ENCODE assay signal across 16 cellular contexts in genomic region chrX:7264399-7264798, GRCh38.
DNase-seq lines count a peak whose midpoint lies in the region; ATAC-seq, FAIRE-seq and TF ChIP-seq lines count a peak whose summit lies in the region.
"Had no signal": no experiment of that assay in that cellular context is flagged by ENCODE, and none has a peak within 500 bp of the region (broad histone marks: within the 10 kb centered on the region; RNA-seq: fewer than 3 reads in every experiment).

No MANE protein-coding gene starts in this region.

- H3K36me3 ChIP-seq in neural cell (ENCODE audit: insufficient read depth, low read length) (no peaks in the 10 kb centered on the region), trophoblast cell (ENCODE audit: control insufficient read depth in 1 of 2, insufficient read depth in 2 of 2, low read length in 2 of 2) (peaks cover under 1 to 2% of the 10 kb centered on the region in 2 experiments)
- H3K36me3 ChIP-seq: ascending aorta, thyroid gland had no signal

- no peak overlapping the region for H2BK120ac ChIP-seq in trophoblast cell (ENCODE audit: insufficient read depth, low read length, poor library complexity)

- TF ChIP-seq RAD21 in neural cell (conservative IDR thresholded peaks at IDR 0.05), result no peak

- H3K27me3 ChIP-seq in neural cell (ENCODE audit: insufficient read depth, low read depth, low read length), result no peaks in the 10 kb centered on the region
- no peaks in the 10 kb centered on the region for H3K27me3 ChIP-seq in trophoblast cell (ENCODE audit: insufficient read depth, low read length)
- H3K27me3 ChIP-seq: ascending aorta, thyroid gland had no signal

- DNase-seq in natural killer cell treated with Interleukin-12 subunit alpha and Interleukin-12 subunit beta and Interleukin-15 and Interleukin-18, amount 100 ng/mL, for 72 hours (ENCODE audit: low spot score), result no peak
- DNase-seq in urothelium cell line (ENCODE audit: low spot score), result no peak
- DNase-seq in trophoblast cell, result no peak
- no peak for DNase-seq in activated T-cell treated with anti-CD3 and anti-CD28 coated beads, Interleukin-2, amount 50 U/mL, for 1 hour
- DNase-seq: activated CD4-positive, alpha-beta T cell treated with anti-CD3 and anti-CD28 coated beads for 4 hours; CD4-positive, alpha-beta T cell; occipital lobe; OCI-M1; thyroid gland had no signal

- H4K12ac ChIP-seq in trophoblast cell (ENCODE audit: low read depth, low read length), result no peak overlapping the region

- peaks cover 5% of the 10 kb centered on the region for H3K36me3 Mint-ChIP-seq in natural killer cell treated with Interleukin-12 subunit alpha and Interleukin-12 subunit beta and Interleukin-15 and Interleukin-18, amount 100 ng/mL, for 72 hours

- H3K9me2 ChIP-seq in neural cell (ENCODE audit: insufficient read depth, low read length), result no peaks in the 10 kb centered on the region

- no peaks in the 10 kb centered on the region for H3K79me1 ChIP-seq in trophoblast cell (ENCODE audit: low read length)

- no peak overlapping the region for H3K23ac ChIP-seq in trophoblast cell (ENCODE audit: low read length)

- H3K4me1 ChIP-seq in trophoblast cell (ENCODE audit: control insufficient read depth in 1 of 2, insufficient read depth in 2 of 2, low read length in 2 of 2), result no peaks in the 10 kb centered on the region
- H3K4me1 ChIP-seq: ascending aorta, thyroid gland had no signal

- H3K14ac ChIP-seq in trophoblast cell (ENCODE audit: low read length), result no peak overlapping the region

- no peaks in the 10 kb centered on the region for H3K9me3 Mint-ChIP-seq in natural killer cell treated with Interleukin-12 subunit alpha and Interleukin-12 subunit beta and Interleukin-15 and Interleukin-18, amount 100 ng/mL, for 72 hours
- H3K9me3 Mint-ChIP-seq: activated T-helper 1 cell treated with anti-CD3 and anti-CD28 coated beads, Interleukin-12 subunit alpha, Interleukin-12 subunit beta, Interleukin-2, Interleukin-4 antibody, amounts not matched to agents 30 ng/mL and 10 ng/mL and 1 ng/mL, durations not matched to agents 14 hours and 24 hours and 36 hours; CD4-positive, alpha-beta T cell had no signal

- H2AFZ ChIP-seq in neural cell (ENCODE audit: low read depth, low read length) (no peak overlapping the region), trophoblast cell (ENCODE audit: insufficient read depth, low read length, poor library complexity) (no peak overlapping the region)
- H2AFZ ChIP-seq: GM23248 had no signal

- no peak for FAIRE-seq in urothelium cell line (lab: Jason Lieb, UNC)

- H3K27me3 Mint-ChIP-seq in natural killer cell treated with Interleukin-12 subunit alpha and Interleukin-12 subunit beta and Interleukin-15 and Interleukin-18, amount 100 ng/mL, for 72 hours, result no peaks in the 10 kb centered on the region
- H3K27me3 Mint-ChIP-seq: CD4-positive, alpha-beta T cell had no signal

- H3K4me2 ChIP-seq in neural cell (ENCODE audit: low read length) (no peak overlapping the region), trophoblast cell (ENCODE audit: low read length) (no peak overlapping the region)

- no peak for TF ChIP-seq CTCF in neural cell (IDR thresholded peaks at IDR 0.05; ENCODE audit: poor library complexity, severe bottlenecking)

- no peak overlapping the region for H3K4me3 Mint-ChIP-seq in natural killer cell treated with Interleukin-12 subunit alpha and Interleukin-12 subunit beta and Interleukin-15 and Interleukin-18, amount 100 ng/mL, for 72 hours
- H3K4me3 Mint-ChIP-seq: activated T-helper 1 cell treated with anti-CD3 and anti-CD28 coated beads, Interleukin-12 subunit alpha, Interleukin-12 subunit beta, Interleukin-2, Interleukin-4 antibody, amounts not matched to agents 30 ng/mL and 10 ng/mL and 1 ng/mL, durations not matched to agents 14 hours and 24 hours and 36 hours; CD4-positive, alpha-beta T cell had no signal

- H3K9me3 ChIP-seq in neural cell (ENCODE audit: low read length) (no peaks in the 10 kb centered on the region), trophoblast cell (ENCODE audit: insufficient read depth, low read depth, low read length) (no peaks in the 10 kb centered on the region)
- H3K9me3 ChIP-seq: ascending aorta, thyroid gland had no signal

- H3K79me2 ChIP-seq in neural cell (replicated peaks; ENCODE audit: insufficient read depth, low read length) (no peaks in the 10 kb centered on the region), trophoblast cell (ENCODE audit: control insufficient read depth, insufficient read depth, low read length, poor library complexity) (no peaks in the 10 kb centered on the region)

- no peaks in the 10 kb centered on the region for H3K4me1 Mint-ChIP-seq in natural killer cell treated with Interleukin-12 subunit alpha and Interleukin-12 subunit beta and Interleukin-15 and Interleukin-18, amount 100 ng/mL, for 72 hours (ENCODE audit: low read depth in 2 of 2)

- H3K9ac ChIP-seq in neural cell (ENCODE audit: low read length) (peak overlapping the region; percentile 12), trophoblast cell (ENCODE audit: low read length) (no peak overlapping the region)
- H3K9ac ChIP-seq: GM23248 had no signal

- no peak overlapping the region for H3K27ac Mint-ChIP-seq in natural killer cell treated with Interleukin-12 subunit alpha and Interleukin-12 subunit beta and Interleukin-15 and Interleukin-18, amount 100 ng/mL, for 72 hours
- H3K27ac Mint-ChIP-seq: activated T-helper 1 cell treated with anti-CD3 and anti-CD28 coated beads, Interleukin-12 subunit alpha, Interleukin-12 subunit beta, Interleukin-2, Interleukin-4 antibody, amounts not matched to agents 30 ng/mL and 10 ng/mL and 1 ng/mL, durations not matched to agents 14 hours and 24 hours and 36 hours; CD4-positive, alpha-beta T cell had no signal

- no CpG with 5 or more reads among the region's 2 CpGs for WGBS in trophoblast cell (ENCODE audit: extremely low coverage, insufficient coverage, insufficient read length)

- H4K20me1 ChIP-seq in neural cell (ENCODE audit: insufficient read depth), result no peaks in the 10 kb centered on the region

- H3K18ac ChIP-seq in trophoblast cell (ENCODE audit: low read length), result no peak overlapping the region

- TF ChIP-seq EP300 in neural cell (conservative IDR thresholded peaks at IDR 0.05; ENCODE audit: poor library complexity, severe bottlenecking), result no peak

- H2BK12ac ChIP-seq in trophoblast cell (ENCODE audit: low read length), result no peak overlapping the region

- H2BK5ac ChIP-seq in trophoblast cell (ENCODE audit: low read depth, low read length, poor library complexity), result no peak overlapping the region

- no peaks in the 10 kb centered on the region for H3F3A ChIP-seq in neural cell (ENCODE audit: insufficient read depth, low read length, poor library complexity, severe bottlenecking)

- ATAC-seq in GM18868 (IDR thresholded peaks at IDR 0.05; ENCODE audit: unreplicated experiment) (peak; percentile 52), GM21515 (IDR thresholded peaks at IDR 0.05; ENCODE audit: unreplicated experiment) (peak; percentile 43), HG03039 (IDR thresholded peaks at IDR 0.05; ENCODE audit: unreplicated experiment) (peak; percentile 73)
- no peak for ATAC-seq in natural killer cell treated with Interleukin-12 subunit alpha and Interleukin-12 subunit beta and Interleukin-15 and Interleukin-18, amount 100 ng/mL, for 72 hours

- peak overlapping the region; percentile 70 for H3K27ac ChIP-seq in neural cell (ENCODE audit: low read length)
- H3K27ac ChIP-seq in trophoblast cell (ENCODE audit: low read depth, low read length), result no peak overlapping the region
- H3K27ac ChIP-seq: ascending aorta, GM23248, thyroid gland had no signal

- no peak overlapping the region for H3K4ac ChIP-seq in trophoblast cell (ENCODE audit: low read depth, low read length)

- H4K8ac ChIP-seq in trophoblast cell (ENCODE audit: low read depth, low read length), result no peak overlapping the region

- H4K91ac ChIP-seq in trophoblast cell (ENCODE audit: low read depth, low read length), result no peak overlapping the region

- H2AK5ac ChIP-seq in trophoblast cell (ENCODE audit: low read length), result no peak overlapping the region

- H3K4me3 ChIP-seq in neural cell (ENCODE audit: low read length) (peak overlapping the region; percentile 13), trophoblast cell (ENCODE audit: low read depth, low read length) (no peak overlapping the region)
- H3K4me3 ChIP-seq: ascending aorta, GM23248, thyroid gland had no signal

TF ChIP-seq in neural cell, 6 proteins besides CTCF, POLR2A, EP300 and RAD21:
- TF ChIP-seq MXI1 (conservative IDR thresholded peaks at IDR 0.05; ENCODE audit: poor library complexity, severe bottlenecking) (no peak), EZH2 (IDR thresholded peaks at IDR 0.05; ENCODE audit: borderline replicate concordance, insufficient read depth, low read length, poor library complexity, severe bottlenecking) (no peak), REST (IDR thresholded peaks at IDR 0.05; ENCODE audit: borderline replicate concordance) (no peak), TAF1 (IDR thresholded peaks at IDR 0.05; ENCODE audit: low read depth) (no peak), SMC3 (conservative IDR thresholded peaks at IDR 0.05; ENCODE audit: poor library complexity) (no peak), POLR2AphosphoS5 (IDR thresholded peaks at IDR 0.05) (no peak)

Comparison
In these comparisons a context has a peak if more than half of its experiments do, and no peak if none do; other contexts are left out.
1. ATAC-seq: peak in GM18868 (single experiment), GM21515 (single experiment) and HG03039 (single experiment); none in natural killer cell treated with Interleukin-12 subunit alpha and Interleukin-12 subunit beta and Interleukin-15 and Interleukin-18, amount 100 ng/mL, for 72 hours (0 of 2).